Comparison of ENCODE assay signal across 1 cellular context in the genomic region with DNA sequence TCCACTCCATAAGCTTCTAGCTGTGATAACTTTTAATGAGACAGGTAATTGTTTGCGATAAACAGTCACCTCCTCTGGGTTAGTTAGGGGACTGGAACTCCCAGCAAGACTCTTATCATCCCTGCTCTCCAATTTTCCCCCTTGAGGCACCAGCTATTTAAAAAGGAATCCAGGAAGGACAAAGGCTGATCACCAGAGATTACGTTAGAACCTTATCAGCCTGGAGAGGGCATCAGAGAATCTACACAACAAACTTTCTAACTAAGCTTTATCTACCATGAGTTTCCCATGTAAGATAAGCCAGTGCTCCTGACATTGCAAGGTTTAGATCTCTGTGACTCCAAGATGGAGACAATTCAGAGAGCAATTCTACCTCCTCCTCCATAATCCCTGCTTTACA.
TF ChIP-seq lines count a peak whose summit lies in the region.

No MANE protein-coding gene starts in this region.

TF ChIP-seq in H1, 55 proteins besides CTCF, POLR2A, EP300 and RAD21:
- TF ChIP-seq TBP (IDR thresholded peaks at IDR 0.05; ENCODE audit: low read depth, low read length) (no peak), HDAC2 (IDR thresholded peaks at IDR 0.05; ENCODE audit: borderline replicate concordance in 1 of 2, low read depth in 2 of 2, low read length in 2 of 2) (no peak), GABPA (IDR thresholded peaks at IDR 0.05; ENCODE audit: borderline replicate concordance, insufficient read depth, low read length) (no peak), NRF1 (IDR thresholded peaks at IDR 0.05; ENCODE audit: low read depth, low read length) (no peak), ASH2L (IDR thresholded peaks at IDR 0.05; ENCODE audit: low read length) (no peak), MAX (IDR thresholded peaks at IDR 0.05) (no peak), RNF2 (IDR thresholded peaks at IDR 0.05; ENCODE audit: borderline replicate concordance, low read depth, low read length, missing control alignments, poor library complexity, severe bottlenecking) (no peak), YY1 (IDR thresholded peaks at IDR 0.05; ENCODE audit: low read depth, low read length) (no peak), CHD1 (IDR thresholded peaks at IDR 0.05; ENCODE audit: low read depth, low read length) (no peak), CHD2 (IDR thresholded peaks at IDR 0.05; ENCODE audit: low read length) (no peak), CEBPB (IDR thresholded peaks at IDR 0.05; ENCODE audit: low read depth, low read length) (no peak), PHF8 (conservative IDR thresholded peaks at IDR 0.05; ENCODE audit: low read depth, low read length) (no peak), BACH1 (IDR thresholded peaks at IDR 0.05; ENCODE audit: low read length) (no peak), CTBP2 (IDR thresholded peaks at IDR 0.05; ENCODE audit: borderline replicate concordance, insufficient read depth, insufficient read length, low read length) (no peak)
TF ChIP-seq in H1: peak in this region for 0.
